In genomic region chr6:138106665-138107077, GRCh38 we compare ENCODE assay signal across 1 cellular context.
TF ChIP-seq lines count a peak whose summit lies in the region.

No MANE protein-coding gene starts in this region.

TF ChIP-seq in HepG2, 621 proteins besides CTCF, POLR2A, EP300 and RAD21 (continues in another document):
- TF ChIP-seq GABPA (IDR thresholded peaks at IDR 0.05; ENCODE audit: low read depth, low read length) (0 out of 2 replicates have a peak, but pooled peaks have one; percentile 9), GABPA (CRISPR knock-in tag; IDR thresholded peaks at IDR 0.05; ENCODE audit: low read depth) (no peak), ZSCAN12 (CRISPR knock-in tag; IDR thresholded peaks at IDR 0.05) (no peak), ZNF784 (CRISPR knock-in tag; IDR thresholded peaks at IDR 0.05; ENCODE audit: borderline replicate concordance) (no peak), ZNF230 (CRISPR knock-in tag; IDR thresholded peaks at IDR 0.05) (no peak), ETV5 (CRISPR knock-in tag; IDR thresholded peaks at IDR 0.05; ENCODE audit: borderline replicate concordance) (no peak), SP4 (CRISPR knock-in tag; IDR thresholded peaks at IDR 0.05) (no peak), RELA (CRISPR knock-in tag; IDR thresholded peaks at IDR 0.05) (no peak), MAX (IDR thresholded peaks at IDR 0.05) (0 out of 2 replicates have a peak, but pooled peaks have one; percentile 27), MAZ (IDR thresholded peaks at IDR 0.05; ENCODE audit: borderline replicate concordance, low read depth, low read length) (peak; percentile 17; the same call in 1 of the 2 replicates), MAZ (CRISPR knock-in tag; IDR thresholded peaks at IDR 0.05; ENCODE audit: low read depth) (no peak), MTERF4 (CRISPR knock-in tag; IDR thresholded peaks at IDR 0.05) (no peak), SSRP1 (CRISPR knock-in tag; IDR thresholded peaks at IDR 0.05) (no peak), ONECUT2 (CRISPR knock-in tag; IDR thresholded peaks at IDR 0.05) (no peak), ZNF816 (CRISPR knock-in tag; IDR thresholded peaks at IDR 0.05; ENCODE audit: borderline replicate concordance) (no peak), RARA (CRISPR knock-in tag; IDR thresholded peaks at IDR 0.05) (no peak), ZNF503 (CRISPR knock-in tag; IDR thresholded peaks at IDR 0.05) (peak; percentile 12; the same call in 1 of the 2 replicates), SIX4 (CRISPR knock-in tag; IDR thresholded peaks at IDR 0.05) (no peak), E2F2 (CRISPR knock-in tag; IDR thresholded peaks at IDR 0.05; ENCODE audit: borderline replicate concordance) (no peak), ARID4A (CRISPR knock-in tag; IDR thresholded peaks at IDR 0.05; ENCODE audit: borderline replicate concordance) (no peak), RARG (CRISPR knock-in tag; IDR thresholded peaks at IDR 0.05; ENCODE audit: low read depth) (no peak), ZNF703 (CRISPR knock-in tag; IDR thresholded peaks at IDR 0.05; ENCODE audit: borderline replicate concordance) (0 out of 2 replicates have a peak, but pooled peaks have one; percentile 59), ZNF839 (CRISPR knock-in tag; IDR thresholded peaks at IDR 0.05; ENCODE audit: borderline replicate concordance) (peak; percentile 45; the same call in 1 of the 2 replicates), FOXP1 (IDR thresholded peaks at IDR 0.05) (no peak), FOXP1 (CRISPR knock-in tag; IDR thresholded peaks at IDR 0.05) (0 out of 2 replicates have a peak, but pooled peaks have one; percentile 9), SP2 (CRISPR knock-in tag; IDR thresholded peaks at IDR 0.05) (no peak), ZNF75D (CRISPR knock-in tag; IDR thresholded peaks at IDR 0.05; ENCODE audit: borderline replicate concordance) (no peak), ARID5B (CRISPR knock-in tag; IDR thresholded peaks at IDR 0.05) (no peak), MATR3 (CRISPR knock-in tag; IDR thresholded peaks at IDR 0.05) (no peak), ZNF512 (CRISPR knock-in tag; IDR thresholded peaks at IDR 0.05) (no peak), ZNF800 (CRISPR knock-in tag; IDR thresholded peaks at IDR 0.05) (no peak), ZNF550 (CRISPR knock-in tag; IDR thresholded peaks at IDR 0.05; ENCODE audit: borderline replicate concordance) (0 out of 2 replicates have a peak, but pooled peaks have one; percentile 29), TFDP2 (CRISPR knock-in tag; IDR thresholded peaks at IDR 0.05) (no peak), ZNF20 (CRISPR knock-in tag; IDR thresholded peaks at IDR 0.05) (0 out of 2 replicates have a peak, but pooled peaks have one; percentile 5), PATZ1 (CRISPR knock-in tag; IDR thresholded peaks at IDR 0.05) (peak; percentile 16; the same call in 1 of the 2 replicates), ZBTB21 (CRISPR knock-in tag; IDR thresholded peaks at IDR 0.05) (no peak), NFIB (CRISPR knock-in tag; IDR thresholded peaks at IDR 0.05; ENCODE audit: borderline replicate concordance) (0 out of 2 replicates have a peak, but pooled peaks have one; percentile 50), NKX3-1 (CRISPR knock-in tag; IDR thresholded peaks at IDR 0.05) (no peak)
